Comparison of ENCODE assay signal across 11 cellular contexts in the genomic region with DNA sequence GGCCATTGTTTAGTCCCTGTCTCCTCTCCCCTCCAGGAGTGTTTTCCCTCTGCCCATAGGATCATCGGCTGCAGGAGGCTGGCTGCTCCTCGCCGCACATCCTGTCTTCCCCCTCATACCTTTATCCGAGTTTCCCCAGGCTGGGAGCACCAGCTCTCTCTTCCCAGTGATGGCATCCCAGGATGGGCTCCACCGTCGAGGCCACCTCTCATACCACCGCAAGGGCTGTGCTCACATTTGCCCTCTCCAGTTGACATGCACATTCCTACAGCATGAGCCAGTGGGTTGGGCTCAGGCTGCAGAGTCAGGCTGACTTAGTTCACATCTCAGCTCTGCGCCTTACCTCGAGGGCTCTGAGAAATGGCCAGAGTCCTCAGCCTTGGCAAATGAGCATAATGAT. TPM values are rescaled to one million over a fixed set of nuclear protein-coding genes. Genes with fewer than 3 reads are reported as not detected.
DNase-seq lines count a peak whose midpoint lies in the region; ATAC-seq and TF ChIP-seq lines count a peak whose summit lies in the region.
"Had no signal": no experiment of that assay in that cellular context is flagged by ENCODE, and none has a peak within 500 bp of the region (broad histone marks: within the 10 kb centered on the region; RNA-seq: fewer than 3 reads in every experiment).

No MANE protein-coding gene starts in this region.

- H3K36me3 ChIP-seq in SJCRH30 (no peaks in the 10 kb centered on the region), aorta (ENCODE audit: control insufficient read depth in 1 of 2, insufficient read depth in 2 of 2, low read length in 1 of 2) (no peaks in the 10 kb centered on the region)
- H3K36me3 ChIP-seq: sigmoid colon had no signal

- intact Hi-C loops in aorta (cut with DNase I): no loop called here

- no peaks in the 10 kb centered on the region for H3K9me3 Mint-ChIP-seq in activated CD8-positive, alpha-beta memory T cell treated with anti-CD3 and anti-CD28 coated beads, Interleukin-2, amount 10 ng/mL, durations not matched to agents 7 days and 5 days (ENCODE audit: low read depth)
- no peaks in the 10 kb centered on the region for H3K9me3 Mint-ChIP-seq in stimulated activated memory B cell treated with anti-CD40 and anti-IgM and Interleukin-4, amounts not matched to agents 10 μg/mL and 1 μg/mL and 100 μg/mL, for 72 hours

- no peaks in the 10 kb centered on the region for H3K9me3 ChIP-seq in SJCRH30 (replicated peaks)
- H3K9me3 ChIP-seq in aorta (ENCODE audit: control insufficient read depth, low read length): no peaks in the 10 kb centered on the region
- H3K9me3 ChIP-seq: sigmoid colon had no signal

- peaks cover 65% of the 10 kb centered on the region for H3K4me1 Mint-ChIP-seq in activated CD8-positive, alpha-beta memory T cell treated with anti-CD3 and anti-CD28 coated beads, Interleukin-2, amount 10 ng/mL, durations not matched to agents 7 days and 5 days
- H3K4me1 Mint-ChIP-seq in stimulated activated memory B cell treated with anti-CD40 and anti-IgM and Interleukin-4, amounts not matched to agents 10 μg/mL and 1 μg/mL and 100 μg/mL, for 72 hours: peaks cover 29% of the 10 kb centered on the region

- CTCF ChIA-PET in activated CD8-positive, alpha-beta memory T cell treated with anti-CD3 and anti-CD28 coated beads, Interleukin-2, amount 10 ng/mL, durations not matched to agents 7 days and 5 days (lab: Charles Lee): interaction anchor here (0.7 to 10.7 kb wide), 5 partner anchors 10 to 176 kb away, joined by 3 to 146 read pairs (median 5); a partner anchor contains a TSS

- peak; percentile 17 for TF ChIP-seq CTCF in fibroblast of the aortic adventitia (IDR thresholded peaks at IDR 0.05; ENCODE audit: insufficient read depth, low read length)

- no peak overlapping the region for H3K4me3 Mint-ChIP-seq in activated CD8-positive, alpha-beta memory T cell treated with anti-CD3 and anti-CD28 coated beads, Interleukin-2, amount 10 ng/mL, durations not matched to agents 7 days and 5 days
- H3K4me3 Mint-ChIP-seq in stimulated activated memory B cell treated with anti-CD40 and anti-IgM and Interleukin-4, amounts not matched to agents 10 μg/mL and 1 μg/mL and 100 μg/mL, for 72 hours: no peak overlapping the region

- 71 to 73% methylated on average over 9 of the region's 9 CpGs for WGBS in aorta, 2 donors

- H3K27me3 Mint-ChIP-seq in activated CD8-positive, alpha-beta memory T cell treated with anti-CD3 and anti-CD28 coated beads, Interleukin-2, amount 10 ng/mL, durations not matched to agents 7 days and 5 days: no peaks in the 10 kb centered on the region
- no peaks in the 10 kb centered on the region for H3K27me3 Mint-ChIP-seq in stimulated activated memory B cell treated with anti-CD40 and anti-IgM and Interleukin-4, amounts not matched to agents 10 μg/mL and 1 μg/mL and 100 μg/mL, for 72 hours

- no peaks in the 10 kb centered on the region for H3K36me3 Mint-ChIP-seq in activated CD8-positive, alpha-beta memory T cell treated with anti-CD3 and anti-CD28 coated beads, Interleukin-2, amount 10 ng/mL, durations not matched to agents 7 days and 5 days
- no peaks in the 10 kb centered on the region for H3K36me3 Mint-ChIP-seq in stimulated activated memory B cell treated with anti-CD40 and anti-IgM and Interleukin-4, amounts not matched to agents 10 μg/mL and 1 μg/mL and 100 μg/mL, for 72 hours

- H3K4me1 ChIP-seq in SJCRH30 (peaks cover 12% of the 10 kb centered on the region), aorta (ENCODE audit: control insufficient read depth in 1 of 2, insufficient read depth in 2 of 2, low read length in 2 of 2) (no peaks in the 10 kb centered on the region)
- H3K4me1 ChIP-seq: sigmoid colon had no signal

- H3K27ac Mint-ChIP-seq in activated CD8-positive, alpha-beta memory T cell treated with anti-CD3 and anti-CD28 coated beads, Interleukin-2, amount 10 ng/mL, durations not matched to agents 7 days and 5 days: peak overlapping the region; percentile 39
- peak overlapping the region; percentile 26 for H3K27ac Mint-ChIP-seq in stimulated activated memory B cell treated with anti-CD40 and anti-IgM and Interleukin-4, amounts not matched to agents 10 μg/mL and 1 μg/mL and 100 μg/mL, for 72 hours

- ATAC-seq in activated CD8-positive, alpha-beta memory T cell treated with anti-CD3 and anti-CD28 coated beads, Interleukin-2, amount 10 ng/mL, durations not matched to agents 7 days and 5 days: no peak
- no peak for ATAC-seq in stimulated activated memory B cell treated with anti-CD40 and anti-IgM and Interleukin-4, amounts not matched to agents 10 μg/mL and 1 μg/mL and 100 μg/mL, for 72 hours
- no peak for ATAC-seq in aorta (ENCODE audit: low FRiP score)

- H3K27me3 ChIP-seq in SJCRH30: no peaks in the 10 kb centered on the region
- H3K27me3 ChIP-seq in aorta (ENCODE audit: control insufficient read depth in 1 of 2, insufficient read depth in 2 of 2, low read length in 1 of 2): no peaks in the 10 kb centered on the region
- H3K27me3 ChIP-seq: sigmoid colon had no signal

- DNase-seq in activated CD8-positive, alpha-beta memory T cell treated with anti-CD3 and anti-CD28 coated beads, Interleukin-2, amount 10 ng/mL, durations not matched to agents 7 days and 5 days: no peak
- no peak for DNase-seq in activated CD8-positive, alpha-beta memory T cell treated with anti-CD3 and anti-CD28 coated beads, Interleukin-2, amount 50 U/mL, for 48 hours
- DNase-seq in SJCRH30 (peak; percentile 13 to 36), fibroblast of the aortic adventitia (ENCODE audit: low read depth) (peak; percentile 76), NCI-H748 treated with DMSO at 0.1 percent for 48 hours (lab: John Stamatoyannopoulos, UW) (no peak), NCI-H1436 treated with DMSO at 0.1 percent for 48 hours (lab: John Stamatoyannopoulos, UW) (no peak), aorta (no peak)
- DNase-seq: amniotic stem cell, GOT3, sigmoid colon had no signal

- no peak overlapping the region for H3K4me3 ChIP-seq in SJCRH30
- no peak overlapping the region for H3K4me3 ChIP-seq in fibroblast of the aortic adventitia (ENCODE audit: low read depth, low read length)
- no peak overlapping the region for H3K4me3 ChIP-seq in aorta (ENCODE audit: low read length in 2 of 2)
- H3K4me3 ChIP-seq: sigmoid colon had no signal

- H3K27ac ChIP-seq in SJCRH30: no peak overlapping the region
- H3K27ac ChIP-seq in aorta (ENCODE audit: low read depth in 1 of 2, low read length in 2 of 2): no peak overlapping the region

RNA-seq across cellular contexts. Expression of a gene that starts 12.1 kb away (rescaled TPM):
- 1 to 10 TPM in 1 of 2 experiments, under 1 TPM in 1; 0.61 to 2.7 TPM for total RNA-seq in activated CD8-positive, alpha-beta memory T cell treated with anti-CD3 and anti-CD28 coated beads, Interleukin-2, amount 10 ng/mL, durations not matched to agents 7 days and 5 days
- total RNA-seq in SJCRH30 (2014; rRNA removed; shearing (Covaris generic)): 0.06 and 0.08 TPM in 2 replicates
- total RNA-seq in fibroblast of the aortic adventitia (ENCODE audit: low replicate concordance) (0.09 and 0.16 TPM in 2 replicates), aorta (not detected)
- 1 to 10 TPM in 1 of 2 donors, not detected in 1; 3.1 TPM for polyA plus RNA-seq in aorta
- total RNA-seq: sigmoid colon had no signal

RNA-seq across cellular contexts. Expression of a gene that starts 46.0 kb away (rescaled TPM):
- total RNA-seq in activated CD8-positive, alpha-beta memory T cell treated with anti-CD3 and anti-CD28 coated beads, Interleukin-2, amount 10 ng/mL, durations not matched to agents 7 days and 5 days: 100 to 1,000 TPM; 121 to 135 TPM
- 35.2 and 36.6 TPM in 2 replicates for total RNA-seq in SJCRH30 (2014; rRNA removed; shearing (Covaris generic))
- total RNA-seq in fibroblast of the aortic adventitia (ENCODE audit: low replicate concordance): 84.1 and 98.2 TPM in 2 replicates
- total RNA-seq in aorta: 100 to 1,000 TPM; 117 to 133 TPM
- polyA plus RNA-seq in aorta: 10 to 100 TPM; 41.7 to 67.6 TPM

RNA-seq across cellular contexts. Expression of a gene that starts 52.2 kb away (rescaled TPM):
- 10 to 100 TPM; 46.9 to 59.0 TPM for total RNA-seq in activated CD8-positive, alpha-beta memory T cell treated with anti-CD3 and anti-CD28 coated beads, Interleukin-2, amount 10 ng/mL, durations not matched to agents 7 days and 5 days
- 38.8 and 43.4 TPM in 2 replicates for total RNA-seq in SJCRH30 (2014; rRNA removed; shearing (Covaris generic))
- total RNA-seq in fibroblast of the aortic adventitia (ENCODE audit: low replicate concordance) (31.0 and 67.4 TPM in 2 replicates), aorta (10 to 100 TPM; 21.4 to 28.2 TPM)
- polyA plus RNA-seq in aorta: 10 to 100 TPM; 15.8 to 76.3 TPM

Comparison
In these comparisons a context has a peak if more than half of its experiments do, and no peak if none do; other contexts are left out.
1. DNase-seq: peak in SJCRH30 (2 of 2) and fibroblast of the aortic adventitia (single experiment); none in activated CD8-positive, alpha-beta memory T cell treated with anti-CD3 and anti-CD28 coated beads, Interleukin-2, amount 10 ng/mL, durations not matched to agents 7 days and 5 days (single experiment), activated CD8-positive, alpha-beta memory T cell treated with anti-CD3 and anti-CD28 coated beads, Interleukin-2, amount 50 U/mL, for 48 hours (single experiment), NCI-H748 treated with DMSO at 0.1 percent for 48 hours (single experiment), NCI-H1436 treated with DMSO at 0.1 percent for 48 hours (single experiment) and aorta (0 of 2).